1 cellular context compared by ENCODE assay signal in genomic region chr9:70586506-70586905, GRCh38.
TF ChIP-seq lines count a peak whose summit lies in the region.

No MANE protein-coding gene starts in this region.

TF ChIP-seq in GM23338, 12 proteins besides CTCF, POLR2A, EP300 and RAD21 (continued from another document):
- TF ChIP-seq ZNF462 (CRISPR knock-in tag; IDR thresholded peaks at IDR 0.05) = no peak
- no peak for TF ChIP-seq STAT1 (IDR thresholded peaks at IDR 0.05; ENCODE audit: unreplicated experiment)
- TF ChIP-seq ZNF331 (CRISPR knock-in tag; IDR thresholded peaks at IDR 0.05; ENCODE audit: low read depth) = no peak
- no peak for TF ChIP-seq ETS1 (IDR thresholded peaks at IDR 0.05)
- TF ChIP-seq CREB1 (CRISPR knock-in tag; IDR thresholded peaks at IDR 0.05; ENCODE audit: low read depth) = no peak
- TF ChIP-seq EZH2 (IDR thresholded peaks at IDR 0.05; ENCODE audit: low read depth, unreplicated experiment) = no peak
- TF ChIP-seq EZH2phosphoT487 (IDR thresholded peaks at IDR 0.05; ENCODE audit: unreplicated experiment) = no peak
- TF ChIP-seq POLR2AphosphoS5 (IDR thresholded peaks at IDR 0.05; ENCODE audit: low read depth) = no peak
- TF ChIP-seq, protein P1, sequence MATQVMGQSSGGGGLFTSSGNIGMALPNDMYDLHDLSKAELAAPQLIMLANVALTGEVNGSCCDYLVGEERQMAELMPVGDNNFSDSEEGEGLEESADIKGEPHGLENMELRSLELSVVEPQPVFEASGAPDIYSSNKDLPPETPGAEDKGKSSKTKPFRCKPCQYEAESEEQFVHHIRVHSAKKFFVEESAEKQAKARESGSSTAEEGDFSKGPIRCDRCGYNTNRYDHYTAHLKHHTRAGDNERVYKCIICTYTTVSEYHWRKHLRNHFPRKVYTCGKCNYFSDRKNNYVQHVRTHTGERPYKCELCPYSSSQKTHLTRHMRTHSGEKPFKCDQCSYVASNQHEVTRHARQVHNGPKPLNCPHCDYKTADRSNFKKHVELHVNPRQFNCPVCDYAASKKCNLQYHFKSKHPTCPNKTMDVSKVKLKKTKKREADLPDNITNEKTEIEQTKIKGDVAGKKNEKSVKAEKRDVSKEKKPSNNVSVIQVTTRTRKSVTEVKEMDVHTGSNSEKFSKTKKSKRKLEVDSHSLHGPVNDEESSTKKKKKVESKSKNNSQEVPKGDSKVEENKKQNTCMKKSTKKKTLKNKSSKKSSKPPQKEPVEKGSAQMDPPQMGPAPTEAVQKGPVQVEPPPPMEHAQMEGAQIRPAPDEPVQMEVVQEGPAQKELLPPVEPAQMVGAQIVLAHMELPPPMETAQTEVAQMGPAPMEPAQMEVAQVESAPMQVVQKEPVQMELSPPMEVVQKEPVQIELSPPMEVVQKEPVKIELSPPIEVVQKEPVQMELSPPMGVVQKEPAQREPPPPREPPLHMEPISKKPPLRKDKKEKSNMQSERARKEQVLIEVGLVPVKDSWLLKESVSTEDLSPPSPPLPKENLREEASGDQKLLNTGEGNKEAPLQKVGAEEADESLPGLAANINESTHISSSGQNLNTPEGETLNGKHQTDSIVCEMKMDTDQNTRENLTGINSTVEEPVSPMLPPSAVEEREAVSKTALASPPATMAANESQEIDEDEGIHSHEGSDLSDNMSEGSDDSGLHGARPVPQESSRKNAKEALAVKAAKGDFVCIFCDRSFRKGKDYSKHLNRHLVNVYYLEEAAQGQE (IDR thresholded peaks at IDR 0.05; ENCODE audit: unreplicated experiment) = no peak
- TF ChIP-seq NANOG (IDR thresholded peaks at IDR 0.05; ENCODE audit: borderline replicate concordance) = no peak
